In genomic region chr4:112144546-112145325, GRCh38 we compare ENCODE assay signal across 8 cellular contexts. TPM values are rescaled to one million over a fixed set of nuclear protein-coding genes. Genes with fewer than 3 reads are reported as not detected.
DNase-seq lines count a peak whose midpoint lies in the region; ATAC-seq and TF ChIP-seq lines count a peak whose summit lies in the region.

No MANE protein-coding gene starts in this region.

- no peaks in the 10 kb centered on the region for H3K9me3 ChIP-seq in WERI-Rb-1 (ENCODE audit: severe bottlenecking)

- H3K9me3 Mint-ChIP-seq in GM23338 = no peaks in the 10 kb centered on the region

- peaks cover 25% of the 10 kb centered on the region for H3K27me3 ChIP-seq in GM23338 (ENCODE audit: insufficient read depth)
- H3K27me3 ChIP-seq in WERI-Rb-1 (ENCODE audit: insufficient read depth, low read depth, severe bottlenecking) = no peaks in the 10 kb centered on the region

- no peak for TF ChIP-seq CTCF in GM23338 (conservative IDR thresholded peaks at IDR 0.05; ENCODE audit: low read depth in 2 of 2)
- no peak for TF ChIP-seq CTCF in WERI-Rb-1 (IDR thresholded peaks at IDR 0.05; ENCODE audit: low read depth, low read length)
- TF ChIP-seq CTCF in foreskin fibroblast (IDR thresholded peaks at IDR 0.05; ENCODE audit: low read depth, low read length) = no peak

- H3K27ac Mint-ChIP-seq in GM23338 = no peak overlapping the region; the same call in 1 of the 2 replicates

- no peaks in the 10 kb centered on the region for H4K20me1 ChIP-seq in GM23338 (replicated peaks; ENCODE audit: insufficient read depth)

- H3K9me2 ChIP-seq in GM23338 (ENCODE audit: insufficient read depth) = no peaks in the 10 kb centered on the region

- peaks cover 8% of the 10 kb centered on the region for H3K27me3 Mint-ChIP-seq in GM23338 (ENCODE audit: insufficient read depth, low read depth, poor library complexity)

- H3K36me3 Mint-ChIP-seq in GM23338 (ENCODE audit: low read depth) = no peaks in the 10 kb centered on the region

- peak overlapping the region; percentile 97; the same call in 1 of the 2 replicates for H2AFZ ChIP-seq in GM23338

- ATAC-seq in GM23338 (no peak), left cardiac atrium (no peak), HG03095 (IDR thresholded peaks at IDR 0.05; ENCODE audit: unreplicated experiment) (no peak)

- peaks cover 6% of the 10 kb centered on the region for H3K4me1 ChIP-seq in GM23338 (ENCODE audit: insufficient read depth)

- H3K4me3 Mint-ChIP-seq in GM23338 = peak overlapping the region; percentile 66

- peaks cover 15% of the 10 kb centered on the region; the same call in 2 of the 3 replicates for H3K4me1 Mint-ChIP-seq in GM23338

- no peaks in the 10 kb centered on the region for H3K79me2 ChIP-seq in GM23338 (replicated peaks; ENCODE audit: insufficient read depth)

- peak overlapping the region; percentile 72 for H3K4me2 ChIP-seq in GM23338

- no peaks in the 10 kb centered on the region for H3F3A ChIP-seq in GM23338 (replicated peaks; ENCODE audit: low read depth)

- no peaks in the 10 kb centered on the region for H3K36me3 ChIP-seq in GM23338 (ENCODE audit: insufficient read depth)
- peaks cover 5% of the 10 kb centered on the region for H3K36me3 ChIP-seq in WERI-Rb-1

- H3K27ac ChIP-seq in GM23338 (ENCODE audit: low read depth) (no peak overlapping the region), WERI-Rb-1 (peak overlapping the region; percentile 12), skin epidermis (peak overlapping the region in 5 of 21 experiments; percentile 77 to 85 (median 84))

- DNase-seq in GM23338 (ENCODE audit: low spot score) = no peak
- no peak for DNase-seq in WERI-Rb-1
- peak; percentile 23 for DNase-seq in left cardiac atrium
- no peak for DNase-seq in foreskin fibroblast
- no peak for DNase-seq in DMS114 treated with DMSO at 0.1 percent for 48 hours (lab: John Stamatoyannopoulos, UW; ENCODE audit: unreplicated experiment)
- DNase-seq in SW 1271 (lab: John Stamatoyannopoulos, UW) = no peak

- H3K4me3 ChIP-seq in GM23338 (peak overlapping the region; percentile 81; the same call in 1 of the 2 replicates), WERI-Rb-1 (ENCODE audit: low read depth, low read length) (0 out of 2 replicates have a peak overlapping the region, but pooled peaks have one; percentile 3), skin epidermis (peak overlapping the region; percentile 60 to 91 (median 87)), foreskin fibroblast (ENCODE audit: low read depth in 1 of 2, low read length in 2 of 2) (peak overlapping the region in 1 of 2 donors; percentile 48)

- intact Hi-C loops in left cardiac atrium (cut with DNase I) = loop anchor here in 1 of 2 donors (5.0 kb wide), 1 partner anchor 88 kb away; the partner anchor contains the start of gene AP1AR

TF ChIP-seq in GM23338, 12 proteins besides CTCF, POLR2A, EP300 and RAD21:
- TF ChIP-seq POLR2AphosphoS5 (IDR thresholded peaks at IDR 0.05; ENCODE audit: low read depth) = no peak
- TF ChIP-seq EZH2phosphoT487 (IDR thresholded peaks at IDR 0.05; ENCODE audit: unreplicated experiment) = no peak
- TF ChIP-seq STAT1 (IDR thresholded peaks at IDR 0.05; ENCODE audit: unreplicated experiment) = no peak
- no peak for TF ChIP-seq EZH2 (IDR thresholded peaks at IDR 0.05; ENCODE audit: low read depth, unreplicated experiment)
- TF ChIP-seq NANOG (IDR thresholded peaks at IDR 0.05; ENCODE audit: borderline replicate concordance) = no peak
- TF ChIP-seq CREB1 (CRISPR knock-in tag; IDR thresholded peaks at IDR 0.05; ENCODE audit: low read depth) = no peak

RNA-seq across cellular contexts. Expression of gene FAM241A, which starts 0.5 kb away (rescaled TPM):
- total RNA-seq in GM23338 (2014; rRNA removed; shearing (Covaris generic)) = 0.43 and 0.63 TPM in 2 replicates
- 0.58 and 0.66 TPM in 2 replicates for polyA plus RNA-seq in GM23338 (2016; fragmentation: Nextera tagmentation; extraction: Ambion mirVana)
- total RNA-seq in left cardiac atrium = 1 to 10 TPM; 5.0 to 7.7 TPM
